14 cellular contexts compared by ENCODE assay signal in the genomic region with DNA sequence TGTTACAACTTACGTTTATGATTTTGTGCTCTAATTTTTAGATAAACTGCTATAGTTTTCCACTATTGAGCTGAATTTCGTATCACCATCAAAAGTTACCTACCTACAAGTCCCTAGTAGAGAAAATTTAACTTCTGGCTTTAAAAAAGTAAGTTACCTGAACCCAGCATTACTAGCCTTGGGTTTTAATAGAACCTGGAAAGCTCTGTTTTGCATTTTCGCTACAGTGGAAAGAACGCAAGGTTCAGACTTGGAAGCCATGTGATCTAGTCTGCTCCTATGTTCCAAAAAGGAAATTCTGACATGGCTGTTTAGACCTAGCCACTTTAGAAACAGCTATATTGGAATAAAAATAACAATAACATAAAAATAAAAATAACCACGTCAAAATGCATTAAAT.
DNase-seq lines count a peak whose midpoint lies in the region; ATAC-seq and TF ChIP-seq lines count a peak whose summit lies in the region.
"Had no signal": no experiment of that assay in that cellular context is flagged by ENCODE, and none has a peak within 500 bp of the region (broad histone marks: within the 10 kb centered on the region; RNA-seq: fewer than 3 reads in every experiment).

No MANE protein-coding gene starts in this region.

- no peaks in the 10 kb centered on the region for H3K36me3 ChIP-seq in CD4-positive, CD25-positive, alpha-beta regulatory T cell (ENCODE audit: control insufficient read depth, insufficient read depth, low read length)
- H3K36me3 ChIP-seq in OCI-LY3 (replicated peaks; ENCODE audit: low read depth, low read length) = no peaks in the 10 kb centered on the region
- H3K36me3 ChIP-seq in esophagus squamous epithelium = no peaks in the 10 kb centered on the region
- no peaks in the 10 kb centered on the region for H3K36me3 ChIP-seq in spleen

- no peaks in the 10 kb centered on the region for H3K27me3 ChIP-seq in CD4-positive, CD25-positive, alpha-beta regulatory T cell (ENCODE audit: control insufficient read depth, insufficient read depth, low read length)
- H3K27me3 ChIP-seq in OCI-LY3 (ENCODE audit: low read depth, low read length) = no peaks in the 10 kb centered on the region
- H3K27me3 ChIP-seq in esophagus squamous epithelium = no peaks in the 10 kb centered on the region
- no peaks in the 10 kb centered on the region for H3K27me3 ChIP-seq in spleen (replicated peaks in 1 of 7)

- H3K9me3 Mint-ChIP-seq in CD4-positive, CD25-positive, alpha-beta regulatory T cell = no peaks in the 10 kb centered on the region
- H3K9me3 Mint-ChIP-seq in activated T-cell treated with anti-CD3 and anti-CD28 coated beads, Interleukin-2, amount 50 U/mL, for 24 hours = no peaks in the 10 kb centered on the region

- H3K36me3 Mint-ChIP-seq in CD4-positive, CD25-positive, alpha-beta regulatory T cell = peaks cover 6% of the 10 kb centered on the region
- no peaks in the 10 kb centered on the region for H3K36me3 Mint-ChIP-seq in activated T-cell treated with anti-CD3 and anti-CD28 coated beads, Interleukin-2, amount 50 U/mL, for 24 hours (ENCODE audit: low read depth)

- H3K9me3 ChIP-seq in CD4-positive, CD25-positive, alpha-beta regulatory T cell (ENCODE audit: control insufficient read depth in 2 of 2, low read length in 2 of 2) = no peaks in the 10 kb centered on the region
- H3K9me3 ChIP-seq in OCI-LY3 (ENCODE audit: insufficient read depth, low read length) (no peaks in the 10 kb centered on the region), esophagus squamous epithelium (no peaks in the 10 kb centered on the region), spleen (no peaks in the 10 kb centered on the region)
- H3K9me3 ChIP-seq: Caco-2 had no signal

- 83 to 84% methylated on average over 5 of the region's 5 CpGs for WGBS in esophagus squamous epithelium, 2 donors
- whole genome bisulfite sequencing in spleen, 5 donors = 69 to 77% (median 74%) methylated on average over 5 of the region's 5 CpGs

- H3K4me1 ChIP-seq in CD4-positive, CD25-positive, alpha-beta regulatory T cell (ENCODE audit: control insufficient read depth, insufficient read depth, low read length, poor library complexity, severe bottlenecking) = peaks cover 62% of the 10 kb centered on the region
- H3K4me1 ChIP-seq in OCI-LY3 (ENCODE audit: low read length) (peaks cover 69% of the 10 kb centered on the region), esophagus squamous epithelium (peaks cover 14 to 66% (median 14%) of the 10 kb centered on the region in 3 donors), spleen (peaks cover 49 to 94% (median 79%) of the 10 kb centered on the region in 6 donors)

- H3K4me3 Mint-ChIP-seq in CD4-positive, CD25-positive, alpha-beta regulatory T cell = peak overlapping the region in 1 of 4 donors; percentile 30
- H3K4me3 Mint-ChIP-seq in activated T-cell treated with anti-CD3 and anti-CD28 coated beads, Interleukin-2, amount 50 U/mL, for 24 hours = no peak overlapping the region

- CTCF ChIA-PET in HEK293T (lab: Yijun Ruan, JAX) = interaction anchor here (0.6 kb wide), 1 partner anchor 166 kb away, joined by 3 read pairs; no protein-coding TSS in a partner anchor

- H3K4me1 Mint-ChIP-seq in CD4-positive, CD25-positive, alpha-beta regulatory T cell = peaks cover 42 to 88% (median 64%) of the 10 kb centered on the region in 4 donors
- H3K4me1 Mint-ChIP-seq in activated T-cell treated with anti-CD3 and anti-CD28 coated beads, Interleukin-2, amount 50 U/mL, for 24 hours (ENCODE audit: low read depth) = peaks cover 81% of the 10 kb centered on the region

- no peak for TF ChIP-seq POLR2A in esophagus squamous epithelium (IDR thresholded peaks at IDR 0.05)
- no peak for TF ChIP-seq POLR2A in spleen (IDR thresholded peaks at IDR 0.05)

- no peak overlapping the region for H2AFZ ChIP-seq in OCI-LY3 (ENCODE audit: low read depth, low read length)

- no peak overlapping the region for H3K4me3 ChIP-seq in CD4-positive, CD25-positive, alpha-beta regulatory T cell (ENCODE audit: low read depth, low read length)
- H3K4me3 ChIP-seq in OCI-LY3 (ENCODE audit: low read length) (peak overlapping the region; percentile 62), esophagus squamous epithelium (no peak overlapping the region), spleen (peak overlapping the region in 1 of 8 donors; percentile 45)

- intact Hi-C loops in esophagus squamous epithelium (cut with DNase I) (no loop called here), spleen (cut with DNase I; ENCODE audit: low total_unique reads) (loop anchor here (10.0 kb wide), 2 partner anchors 54 to 96 kb away; no protein-coding TSS in a partner anchor)

- no peaks in the 10 kb centered on the region; the same call in 1 of the 2 replicates for H3K79me2 ChIP-seq in OCI-LY3 (ENCODE audit: low read length)

- peak overlapping the region; percentile 3 for H3K27ac ChIP-seq in CD4-positive, CD25-positive, alpha-beta regulatory T cell (ENCODE audit: insufficient read depth, low read length, poor library complexity, severe bottlenecking)
- H3K27ac ChIP-seq in OCI-LY3 (ENCODE audit: low read length) (peak overlapping the region; percentile 89), esophagus squamous epithelium (peak overlapping the region in 3 of 4 donors; percentile 24 to 67 (median 48)), spleen (peak overlapping the region; percentile 63 to 99 (median 92))

- no peaks in the 10 kb centered on the region for H3K27me3 Mint-ChIP-seq in CD4-positive, CD25-positive, alpha-beta regulatory T cell
- no peaks in the 10 kb centered on the region for H3K27me3 Mint-ChIP-seq in activated T-cell treated with anti-CD3 and anti-CD28 coated beads, Interleukin-2, amount 50 U/mL, for 24 hours

- H3K27ac Mint-ChIP-seq in CD4-positive, CD25-positive, alpha-beta regulatory T cell = peak overlapping the region; percentile 44 to 97 (median 90)
- H3K27ac Mint-ChIP-seq in activated T-cell treated with anti-CD3 and anti-CD28 coated beads, Interleukin-2, amount 50 U/mL, for 24 hours = no peak overlapping the region

- POLR2A ChIA-PET in HEK293T (lab: Yijun Ruan, JAX) = no interaction called here

- DNase-seq in CD4-positive, CD25-positive, alpha-beta regulatory T cell = no peak
- DNase-seq in esophagus squamous epithelium (lab: John Stamatoyannopoulos, UW) (no peak), spleen (no peak), SW480 (ENCODE audit: low spot score) (no peak), HEK293T (ENCODE audit: extremely low spot score) (no peak)
- no peak for DNase-seq in activated T-cell treated with anti-CD3 and anti-CD28 coated beads, Interleukin-2, amount 50 U/mL, for 24 hours
- DNase-seq: activated naive CD4-positive, alpha-beta T cell treated with anti-CD3 and anti-CD28 coated beads, Interleukin-2, amount 50 U/mL, for 16 hours; Caco-2; MV-4-11; NCI-H2081; NCI-H524; T1000 had no signal

- peak overlapping the region; percentile 60; the same call in 1 of the 2 replicates for H3K9ac ChIP-seq in OCI-LY3 (ENCODE audit: low read length)

- TF ChIP-seq CTCF in OCI-LY3 (IDR thresholded peaks at IDR 0.05; ENCODE audit: low read depth, low read length) = no peak
- no peak for TF ChIP-seq CTCF in esophagus squamous epithelium (IDR thresholded peaks at IDR 0.05)
- TF ChIP-seq CTCF in spleen (IDR thresholded peaks at IDR 0.05 in 8 of 11, conservative IDR thresholded peaks at IDR 0.05 in 3 of 11) = no peak

- H4K20me1 ChIP-seq in OCI-LY3 (ENCODE audit: insufficient read depth, low read length) = no peaks in the 10 kb centered on the region

- peak overlapping the region; percentile 81 for H3K4me2 ChIP-seq in OCI-LY3 (ENCODE audit: low read length)

- no peak for ATAC-seq in CD4-positive, CD25-positive, alpha-beta regulatory T cell (ENCODE audit: low read depth in 2 of 2)
- ATAC-seq in GM18498 (IDR thresholded peaks at IDR 0.05; ENCODE audit: unreplicated experiment) = no peak

TF ChIP-seq in HEK293T, 16 proteins besides CTCF, POLR2A, EP300 and RAD21:
- TF ChIP-seq BHLHE40 (IDR thresholded peaks at IDR 0.05; ENCODE audit: borderline replicate concordance) (no peak), CTBP1 (IDR thresholded peaks at IDR 0.05; ENCODE audit: borderline replicate concordance) (no peak), ELF4 (IDR thresholded peaks at IDR 0.05) (no peak), L3MBTL2 (conservative IDR thresholded peaks at IDR 0.05) (no peak), NFRKB (IDR thresholded peaks at IDR 0.05) (no peak), FOXM1 (IDR thresholded peaks at IDR 0.05; ENCODE audit: borderline replicate concordance) (no peak)

Comparison
In these comparisons a context has a peak if more than half of its experiments do, and no peak if none do; other contexts are left out.
1. H3K27ac ChIP-seq: peak in every context shown above with its lines; median percentile 92 in spleen; 89 in OCI-LY3; 48 in esophagus squamous epithelium; 3 in CD4-positive, CD25-positive, alpha-beta regulatory T cell.